23 cellular contexts compared by ENCODE assay signal in genomic region chr3:9590282-9590791, GRCh38. TPM values are rescaled to one million over a fixed set of nuclear protein-coding genes. Genes with fewer than 3 reads are reported as not detected.
DNase-seq lines count a peak whose midpoint lies in the region; ATAC-seq and TF ChIP-seq lines count a peak whose summit lies in the region.
"Had no signal": no experiment of that assay in that cellular context is flagged by ENCODE, and none has a peak within 500 bp of the region (broad histone marks: within the 10 kb centered on the region; RNA-seq: fewer than 3 reads in every experiment).

No MANE protein-coding gene starts in this region.

- no peak overlapping the region for H3K4me3 ChIP-seq in NB4 (ENCODE audit: low read depth, low read length)
- H3K4me3 ChIP-seq in esophagus muscularis mucosa = no peak overlapping the region
- H3K4me3 ChIP-seq: A549, BLaER1, PC-9 had no signal

- peaks cover 0 to 5% (median 0%) of the 10 kb centered on the region in 4 donors for H3K9me3 ChIP-seq in esophagus muscularis mucosa
- H3K9me3 ChIP-seq: A549 had no signal

- TF ChIP-seq POLR2A in NB4 (IDR thresholded peaks at IDR 0.05; ENCODE audit: extremely low read depth, insufficient read length) = no peak
- no peak for TF ChIP-seq POLR2A in esophagus muscularis mucosa (IDR thresholded peaks at IDR 0.05; ENCODE audit: low read depth)

- no peaks in the 10 kb centered on the region for H3K4me1 ChIP-seq in esophagus muscularis mucosa
- H3K4me1 ChIP-seq: A549, BLaER1 had no signal

- H3K36me3 ChIP-seq in esophagus muscularis mucosa = no peaks in the 10 kb centered on the region
- H3K36me3 ChIP-seq: BLaER1 had no signal

- no peak for TF ChIP-seq EP300 in esophagus muscularis mucosa (IDR thresholded peaks at IDR 0.05)

- ATAC-seq in GM18498 (IDR thresholded peaks at IDR 0.05; ENCODE audit: unreplicated experiment) (no peak), HG03095 (IDR thresholded peaks at IDR 0.05; ENCODE audit: unreplicated experiment) (no peak)
- ATAC-seq: A549 had no signal

- intact Hi-C loops in esophagus muscularis mucosa (cut with DNase I) = no loop called here

- 58% methylated on average over 5 of the region's 8 CpGs for WGBS in esophagus muscularis mucosa

- no peak overlapping the region for H3K27ac ChIP-seq in esophagus muscularis mucosa (replicated peaks in 1 of 4)
- H3K27ac ChIP-seq: A549, BLaER1, PC-9, RWPE1 had no signal

- DNase-seq in ELF-1 (ENCODE audit: low read depth, low spot score) (peak; percentile 42), NB4 (ENCODE audit: low read depth) (peak; percentile 49), UCSD-AML1 (lab: John Stamatoyannopoulos, UW; ENCODE audit: unreplicated experiment) (peak; percentile 61), esophagus muscularis mucosa (ENCODE audit: extremely low spot score) (peak; percentile 2), NCI-H774 (lab: John Stamatoyannopoulos, UW) (no peak)
- DNase-seq in stimulated activated naive CD4-positive, alpha-beta T cell treated with Interleukin-2 at 50 U/mL for 16 hours (lab: John Stamatoyannopoulos, UW) = no peak
- DNase-seq: CD4-positive, alpha-beta memory T cell; DMS53; H9; KG1; NCI-H1092 treated with DMSO at 0.1 percent for 48 hours; NCI-H146; NCI-H2081; PC-9; SIG-M5; SW 1271; T-helper 2 cell had no signal

- TF ChIP-seq CTCF in NB4 (IDR thresholded peaks at IDR 0.05; ENCODE audit: low read depth, low read length) (no peak), esophagus muscularis mucosa (IDR thresholded peaks at IDR 0.05) (no peak)

- H3K27me3 ChIP-seq in esophagus muscularis mucosa = no peaks in the 10 kb centered on the region
- H3K27me3 ChIP-seq: BLaER1 had no signal

RNA-seq across cellular contexts. Expression of gene LHFPL4, which starts 36.7 kb away (rescaled TPM):
- under 1 TPM in 3 of 4 donors, not detected in 1; 0.13 to 0.17 (median 0.17) TPM for total RNA-seq in esophagus muscularis mucosa
- total RNA-seq: CD4-positive, alpha-beta memory T cell; NCI-H460; PC-9 had no signal

RNA-seq across cellular contexts. Expression of gene MTMR14, which starts 59.0 kb away (rescaled TPM):
- 10 to 100 TPM; 14.1 to 27.3 (median 21.1) TPM for total RNA-seq in esophagus muscularis mucosa

Comparison
In these comparisons a context has a peak if more than half of its experiments do, and no peak if none do; other contexts are left out.
1. DNase-seq: peak in ELF-1 (single experiment), NB4 (single experiment), UCSD-AML1 (single experiment) and esophagus muscularis mucosa (single experiment); none in stimulated activated naive CD4-positive, alpha-beta T cell treated with Interleukin-2 at 50 U/mL for 16 hours (single experiment) and NCI-H774 (single experiment).